Comparison of ENCODE assay signal across 6 cellular contexts in the genomic region with DNA sequence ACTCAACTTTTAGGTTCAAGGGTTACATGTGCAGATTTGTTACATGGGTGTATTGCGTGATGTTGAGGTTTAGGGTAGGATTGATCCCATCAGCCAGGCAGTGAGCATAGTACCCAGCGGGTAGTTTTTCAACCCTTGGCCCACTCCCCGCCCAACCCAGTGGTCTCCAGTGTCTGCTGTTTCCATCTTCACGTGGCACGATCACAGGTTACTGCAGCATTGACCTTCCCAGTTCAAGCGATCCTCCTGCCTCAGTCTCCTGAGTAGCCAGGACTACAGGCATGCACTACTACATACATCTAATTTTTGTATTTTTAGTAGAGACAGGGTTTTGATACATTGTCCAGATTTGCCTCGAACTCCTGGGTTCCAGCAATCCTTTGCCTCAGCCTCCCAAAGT.
"Had no signal": no experiment of that assay in that cellular context is flagged by ENCODE, and none has a peak within 500 bp of the region (broad histone marks: within the 10 kb centered on the region; RNA-seq: fewer than 3 reads in every experiment).

No MANE protein-coding gene starts in this region.

- H3K4me3 ChIP-seq: K562 had no signal

- H3K27me3 Mint-ChIP-seq: IgD-negative memory B cell had no signal

- H3K36me3 Mint-ChIP-seq: IgD-negative memory B cell had no signal

- H3K4me1 Mint-ChIP-seq: IgD-negative memory B cell had no signal

- ATAC-seq: HepG2, K562 had no signal

- H3K27ac ChIP-seq: HL-60 had no signal

- DNase-seq: IMR-90, KG1 had no signal

- H3K4me3 Mint-ChIP-seq: IgD-negative memory B cell had no signal

- H3K27ac Mint-ChIP-seq: IgD-negative memory B cell had no signal
